ENCODE assay signal across 1 cellular context in genomic region chr17:48368352-48368751, GRCh38.
TF ChIP-seq lines count a peak whose summit lies in the region.

No MANE protein-coding gene starts in this region.

TF ChIP-seq in A549, 52 proteins besides CTCF, POLR2A, EP300 and RAD21 (continued from another document):
- TF ChIP-seq NFE2L2 (conservative IDR thresholded peaks at IDR 0.05; ENCODE audit: low read length) (no peak), TP53 (CRISPR knock-in tag; IDR thresholded peaks at IDR 0.05) (no peak), HMGXB4 (CRISPR knock-in tag; IDR thresholded peaks at IDR 0.05; ENCODE audit: borderline replicate concordance) (no peak), MYC (IDR thresholded peaks at IDR 0.05; ENCODE audit: borderline replicate concordance, low read length) (no peak), FOSL2 (IDR thresholded peaks at IDR 0.05) (no peak), FOSL2 (CRISPR knock-in tag; IDR thresholded peaks at IDR 0.05) (no peak), HOXB13 (CRISPR knock-in tag; IDR thresholded peaks at IDR 0.05; ENCODE audit: low read depth) (no peak), HDAC2 (IDR thresholded peaks at IDR 0.05) (no peak)
TF ChIP-seq in A549: peak in this region for 0.
